1 cellular context compared by ENCODE assay signal in genomic region chr22:37870273-37870672, GRCh38.
TF ChIP-seq lines count a peak whose summit lies in the region.

No MANE protein-coding gene starts in this region.

TF ChIP-seq in HepG2, 621 proteins besides CTCF, POLR2A, EP300 and RAD21:
- TF ChIP-seq, protein P1, sequence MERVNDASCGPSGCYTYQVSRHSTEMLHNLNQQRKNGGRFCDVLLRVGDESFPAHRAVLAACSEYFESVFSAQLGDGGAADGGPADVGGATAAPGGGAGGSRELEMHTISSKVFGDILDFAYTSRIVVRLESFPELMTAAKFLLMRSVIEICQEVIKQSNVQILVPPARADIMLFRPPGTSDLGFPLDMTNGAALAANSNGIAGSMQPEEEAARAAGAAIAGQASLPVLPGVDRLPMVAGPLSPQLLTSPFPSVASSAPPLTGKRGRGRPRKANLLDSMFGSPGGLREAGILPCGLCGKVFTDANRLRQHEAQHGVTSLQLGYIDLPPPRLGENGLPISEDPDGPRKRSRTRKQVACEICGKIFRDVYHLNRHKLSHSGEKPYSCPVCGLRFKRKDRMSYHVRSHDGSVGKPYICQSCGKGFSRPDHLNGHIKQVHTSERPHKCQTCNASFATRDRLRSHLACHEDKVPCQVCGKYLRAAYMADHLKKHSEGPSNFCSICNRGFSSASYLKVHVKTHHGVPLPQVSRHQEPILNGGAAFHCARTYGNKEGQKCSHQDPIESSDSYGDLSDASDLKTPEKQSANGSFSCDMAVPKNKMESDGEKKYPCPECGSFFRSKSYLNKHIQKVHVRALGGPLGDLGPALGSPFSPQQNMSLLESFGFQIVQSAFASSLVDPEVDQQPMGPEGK (CRISPR knock-in tag; IDR thresholded peaks at IDR 0.05), result no peak
- TF ChIP-seq NR2F1 (CRISPR knock-in tag; IDR thresholded peaks at IDR 0.05) (no peak), KDM6A (CRISPR knock-in tag; IDR thresholded peaks at IDR 0.05; ENCODE audit: low read depth) (no peak), ZNF225 (CRISPR knock-in tag; IDR thresholded peaks at IDR 0.05) (no peak)
